1 cellular context compared by ENCODE assay signal in genomic region chr4:98092833-98093439, GRCh38.
TF ChIP-seq lines count a peak whose summit lies in the region.

No MANE protein-coding gene starts in this region.

TF ChIP-seq in H1, 55 proteins besides CTCF, POLR2A, EP300 and RAD21 (continued from another document):
- TF ChIP-seq, protein P1, sequence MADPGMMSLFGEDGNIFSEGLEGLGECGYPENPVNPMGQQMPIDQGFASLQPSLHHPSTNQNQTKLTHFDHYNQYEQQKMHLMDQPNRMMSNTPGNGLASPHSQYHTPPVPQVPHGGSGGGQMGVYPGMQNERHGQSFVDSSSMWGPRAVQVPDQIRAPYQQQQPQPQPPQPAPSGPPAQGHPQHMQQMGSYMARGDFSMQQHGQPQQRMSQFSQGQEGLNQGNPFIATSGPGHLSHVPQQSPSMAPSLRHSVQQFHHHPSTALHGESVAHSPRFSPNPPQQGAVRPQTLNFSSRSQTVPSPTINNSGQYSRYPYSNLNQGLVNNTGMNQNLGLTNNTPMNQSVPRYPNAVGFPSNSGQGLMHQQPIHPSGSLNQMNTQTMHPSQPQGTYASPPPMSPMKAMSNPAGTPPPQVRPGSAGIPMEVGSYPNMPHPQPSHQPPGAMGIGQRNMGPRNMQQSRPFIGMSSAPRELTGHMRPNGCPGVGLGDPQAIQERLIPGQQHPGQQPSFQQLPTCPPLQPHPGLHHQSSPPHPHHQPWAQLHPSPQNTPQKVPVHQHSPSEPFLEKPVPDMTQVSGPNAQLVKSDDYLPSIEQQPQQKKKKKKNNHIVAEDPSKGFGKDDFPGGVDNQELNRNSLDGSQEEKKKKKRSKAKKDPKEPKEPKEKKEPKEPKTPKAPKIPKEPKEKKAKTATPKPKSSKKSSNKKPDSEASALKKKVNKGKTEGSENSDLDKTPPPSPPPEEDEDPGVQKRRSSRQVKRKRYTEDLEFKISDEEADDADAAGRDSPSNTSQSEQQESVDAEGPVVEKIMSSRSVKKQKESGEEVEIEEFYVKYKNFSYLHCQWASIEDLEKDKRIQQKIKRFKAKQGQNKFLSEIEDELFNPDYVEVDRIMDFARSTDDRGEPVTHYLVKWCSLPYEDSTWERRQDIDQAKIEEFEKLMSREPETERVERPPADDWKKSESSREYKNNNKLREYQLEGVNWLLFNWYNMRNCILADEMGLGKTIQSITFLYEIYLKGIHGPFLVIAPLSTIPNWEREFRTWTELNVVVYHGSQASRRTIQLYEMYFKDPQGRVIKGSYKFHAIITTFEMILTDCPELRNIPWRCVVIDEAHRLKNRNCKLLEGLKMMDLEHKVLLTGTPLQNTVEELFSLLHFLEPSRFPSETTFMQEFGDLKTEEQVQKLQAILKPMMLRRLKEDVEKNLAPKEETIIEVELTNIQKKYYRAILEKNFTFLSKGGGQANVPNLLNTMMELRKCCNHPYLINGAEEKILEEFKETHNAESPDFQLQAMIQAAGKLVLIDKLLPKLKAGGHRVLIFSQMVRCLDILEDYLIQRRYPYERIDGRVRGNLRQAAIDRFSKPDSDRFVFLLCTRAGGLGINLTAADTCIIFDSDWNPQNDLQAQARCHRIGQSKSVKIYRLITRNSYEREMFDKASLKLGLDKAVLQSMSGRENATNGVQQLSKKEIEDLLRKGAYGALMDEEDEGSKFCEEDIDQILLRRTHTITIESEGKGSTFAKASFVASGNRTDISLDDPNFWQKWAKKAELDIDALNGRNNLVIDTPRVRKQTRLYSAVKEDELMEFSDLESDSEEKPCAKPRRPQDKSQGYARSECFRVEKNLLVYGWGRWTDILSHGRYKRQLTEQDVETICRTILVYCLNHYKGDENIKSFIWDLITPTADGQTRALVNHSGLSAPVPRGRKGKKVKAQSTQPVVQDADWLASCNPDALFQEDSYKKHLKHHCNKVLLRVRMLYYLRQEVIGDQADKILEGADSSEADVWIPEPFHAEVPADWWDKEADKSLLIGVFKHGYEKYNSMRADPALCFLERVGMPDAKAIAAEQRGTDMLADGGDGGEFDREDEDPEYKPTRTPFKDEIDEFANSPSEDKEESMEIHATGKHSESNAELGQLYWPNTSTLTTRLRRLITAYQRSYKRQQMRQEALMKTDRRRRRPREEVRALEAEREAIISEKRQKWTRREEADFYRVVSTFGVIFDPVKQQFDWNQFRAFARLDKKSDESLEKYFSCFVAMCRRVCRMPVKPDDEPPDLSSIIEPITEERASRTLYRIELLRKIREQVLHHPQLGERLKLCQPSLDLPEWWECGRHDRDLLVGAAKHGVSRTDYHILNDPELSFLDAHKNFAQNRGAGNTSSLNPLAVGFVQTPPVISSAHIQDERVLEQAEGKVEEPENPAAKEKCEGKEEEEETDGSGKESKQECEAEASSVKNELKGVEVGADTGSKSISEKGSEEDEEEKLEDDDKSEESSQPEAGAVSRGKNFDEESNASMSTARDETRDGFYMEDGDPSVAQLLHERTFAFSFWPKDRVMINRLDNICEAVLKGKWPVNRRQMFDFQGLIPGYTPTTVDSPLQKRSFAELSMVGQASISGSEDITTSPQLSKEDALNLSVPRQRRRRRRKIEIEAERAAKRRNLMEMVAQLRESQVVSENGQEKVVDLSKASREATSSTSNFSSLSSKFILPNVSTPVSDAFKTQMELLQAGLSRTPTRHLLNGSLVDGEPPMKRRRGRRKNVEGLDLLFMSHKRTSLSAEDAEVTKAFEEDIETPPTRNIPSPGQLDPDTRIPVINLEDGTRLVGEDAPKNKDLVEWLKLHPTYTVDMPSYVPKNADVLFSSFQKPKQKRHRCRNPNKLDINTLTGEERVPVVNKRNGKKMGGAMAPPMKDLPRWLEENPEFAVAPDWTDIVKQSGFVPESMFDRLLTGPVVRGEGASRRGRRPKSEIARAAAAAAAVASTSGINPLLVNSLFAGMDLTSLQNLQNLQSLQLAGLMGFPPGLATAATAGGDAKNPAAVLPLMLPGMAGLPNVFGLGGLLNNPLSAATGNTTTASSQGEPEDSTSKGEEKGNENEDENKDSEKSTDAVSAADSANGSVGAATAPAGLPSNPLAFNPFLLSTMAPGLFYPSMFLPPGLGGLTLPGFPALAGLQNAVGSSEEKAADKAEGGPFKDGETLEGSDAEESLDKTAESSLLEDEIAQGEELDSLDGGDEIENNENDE (IDR thresholded peaks at IDR 0.05; ENCODE audit: insufficient replicate concordance, low read length): no peak
- TF ChIP-seq MAFK (IDR thresholded peaks at IDR 0.05; ENCODE audit: low read depth, low read length): no peak
- TF ChIP-seq, protein P2, sequence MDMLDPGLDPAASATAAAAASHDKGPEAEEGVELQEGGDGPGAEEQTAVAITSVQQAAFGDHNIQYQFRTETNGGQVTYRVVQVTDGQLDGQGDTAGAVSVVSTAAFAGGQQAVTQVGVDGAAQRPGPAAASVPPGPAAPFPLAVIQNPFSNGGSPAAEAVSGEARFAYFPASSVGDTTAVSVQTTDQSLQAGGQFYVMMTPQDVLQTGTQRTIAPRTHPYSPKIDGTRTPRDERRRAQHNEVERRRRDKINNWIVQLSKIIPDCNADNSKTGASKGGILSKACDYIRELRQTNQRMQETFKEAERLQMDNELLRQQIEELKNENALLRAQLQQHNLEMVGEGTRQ (IDR thresholded peaks at IDR 0.05; ENCODE audit: low read length): no peak
TF ChIP-seq in H1: peak in this region for 0.
